In genomic region chr4:156437666-156438065, GRCh38 we compare ENCODE assay signal across 22 cellular contexts.
DNase-seq lines count a peak whose midpoint lies in the region; ATAC-seq, FAIRE-seq and TF ChIP-seq lines count a peak whose summit lies in the region.
"Had no signal": no experiment of that assay in that cellular context is flagged by ENCODE, and none has a peak within 500 bp of the region (broad histone marks: within the 10 kb centered on the region; RNA-seq: fewer than 3 reads in every experiment).

No MANE protein-coding gene starts in this region.

- no peak overlapping the region for H3K9ac ChIP-seq in H1 (replicated peaks in 1 of 4; ENCODE audit: extremely low read depth in 1 of 4, low read depth in 3 of 4, low read length in 3 of 4)
- H3K9ac ChIP-seq in neural cell (ENCODE audit: low read length), result no peak overlapping the region
- H3K9ac ChIP-seq: GM23248 had no signal

- H3K27ac Mint-ChIP-seq in CD14-positive monocyte, result peak overlapping the region in 1 of 7 donors; percentile 12
- no peak overlapping the region for H3K27ac Mint-ChIP-seq in activated CD4-positive, alpha-beta T cell treated with anti-CD3 and anti-CD28 coated beads for 36 hours
- H3K27ac Mint-ChIP-seq: CD4-positive, alpha-beta T cell; HFFc6 had no signal

- peaks cover 0 to 2% (median 1%) of the 10 kb centered on the region in 3 donors for H3K27me3 Mint-ChIP-seq in CD14-positive monocyte (ENCODE audit: low read depth in 3 of 3)
- no peaks in the 10 kb centered on the region for H3K27me3 Mint-ChIP-seq in activated CD4-positive, alpha-beta T cell treated with anti-CD3 and anti-CD28 coated beads for 36 hours
- H3K27me3 Mint-ChIP-seq: CD4-positive, alpha-beta T cell had no signal

- DNase-seq in NCI-H748 (lab: John Stamatoyannopoulos, UW; ENCODE audit: unreplicated experiment) (peak; percentile 3), NCI-H748 treated with DMSO at 0.1 percent for 48 hours (lab: John Stamatoyannopoulos, UW) (no peak), H1 (ENCODE audit: low read depth in 1 of 2, low spot score in 2 of 2) (no peak), NCI-H1436 (lab: John Stamatoyannopoulos, UW) (no peak), CD14-positive monocyte (ENCODE audit: low spot score) (no peak)
- DNase-seq in activated CD4-positive, alpha-beta T cell treated with anti-CD3 and anti-CD28 coated beads for 36 hours, result no peak
- DNase-seq: ACHN; BE2C; C1 segment of cervical spinal cord; Caco-2; CD4-positive, alpha-beta T cell; DMS79; GDM1; GM23248; H7; HFFc6 had no signal

- TF ChIP-seq EP300 in H1 (IDR thresholded peaks at IDR 0.05; ENCODE audit: borderline replicate concordance in 1 of 2, low read depth in 2 of 2, low read length in 2 of 2) (no peak), neural cell (conservative IDR thresholded peaks at IDR 0.05; ENCODE audit: poor library complexity, severe bottlenecking) (peak; percentile 93)

- H3K18ac ChIP-seq in H1 (ENCODE audit: extremely low read depth, low read length), result no peak overlapping the region

- no peak overlapping the region for H2BK5ac ChIP-seq in H1 (ENCODE audit: low read depth, low read length)

- intact Hi-C loops in CD14-positive monocyte (cut with micrococcal nuclease), result no loop called here
- intact Hi-C loops in activated CD4-positive, alpha-beta T cell treated with anti-CD3 and anti-CD28 coated beads for 36 hours (cut with DNase I, micrococcal nuclease), result no loop called here

- H3K9me3 ChIP-seq in H1 (ENCODE audit: insufficient read depth in 2 of 2, low read depth in 1 of 2, low read length in 1 of 2) (no peaks in the 10 kb centered on the region), neural cell (ENCODE audit: low read length) (no peaks in the 10 kb centered on the region)
- H3K9me3 ChIP-seq: BE2C, Caco-2 had no signal

- H3K79me2 ChIP-seq in H1 (ENCODE audit: control insufficient read depth in 1 of 2, insufficient read depth in 2 of 2, low read length in 2 of 2), result no peaks in the 10 kb centered on the region
- no peaks in the 10 kb centered on the region for H3K79me2 ChIP-seq in neural cell (replicated peaks; ENCODE audit: insufficient read depth, low read length)

- no peaks in the 10 kb centered on the region for H3K27me3 ChIP-seq in H1 (replicated peaks in 1 of 4; ENCODE audit: control insufficient read depth in 3 of 4, extremely low read depth in 1 of 4, insufficient read depth in 3 of 4, low read length in 3 of 4)
- no peaks in the 10 kb centered on the region for H3K27me3 ChIP-seq in neural cell (ENCODE audit: insufficient read depth, low read depth, low read length)
- H3K27me3 ChIP-seq: BE2C had no signal

- H4K5ac ChIP-seq in H1 (ENCODE audit: insufficient read length, low read depth, low read length), result no peak overlapping the region

- no peak overlapping the region for H3K4me3 Mint-ChIP-seq in CD14-positive monocyte
- H3K4me3 Mint-ChIP-seq in activated CD4-positive, alpha-beta T cell treated with anti-CD3 and anti-CD28 coated beads for 36 hours, result no peak overlapping the region
- H3K4me3 Mint-ChIP-seq: CD4-positive, alpha-beta T cell; HFFc6 had no signal

- no peaks in the 10 kb centered on the region for H3F3A ChIP-seq in neural cell (ENCODE audit: insufficient read depth, low read length, poor library complexity, severe bottlenecking)

- H2AK5ac ChIP-seq in H1 (ENCODE audit: low read depth, low read length), result no peak overlapping the region

- POLR2A ChIA-PET in H1 (lab: Charles Lee; ENCODE audit: partially characterized antibody), result no interaction called here
- POLR2A ChIA-PET in activated CD4-positive, alpha-beta T cell treated with anti-CD3 and anti-CD28 coated beads for 36 hours (lab: Charles Lee), result no interaction called here

- H3K23me2 ChIP-seq in H1 (ENCODE audit: low read depth, low read length), result peaks cover 1% of the 10 kb centered on the region; the same call in 1 of the 2 replicates

- no peaks in the 10 kb centered on the region for H3K9me3 Mint-ChIP-seq in CD14-positive monocyte
- no peaks in the 10 kb centered on the region for H3K9me3 Mint-ChIP-seq in activated CD4-positive, alpha-beta T cell treated with anti-CD3 and anti-CD28 coated beads for 36 hours (ENCODE audit: low read depth)
- H3K9me3 Mint-ChIP-seq: HFFc6 had no signal

- TF ChIP-seq CTCF in H1 (IDR thresholded peaks at IDR 0.05; ENCODE audit: control extremely low read depth in 1 of 3, insufficient read depth in 1 of 3, low read depth in 1 of 3, low read length in 3 of 3), result no peak
- TF ChIP-seq CTCF in neural cell (IDR thresholded peaks at IDR 0.05; ENCODE audit: poor library complexity, severe bottlenecking), result no peak
- TF ChIP-seq CTCF in CD14-positive monocyte (IDR thresholded peaks at IDR 0.05), result no peak

- no peaks in the 10 kb centered on the region for H3K36me3 Mint-ChIP-seq in CD14-positive monocyte
- no peaks in the 10 kb centered on the region for H3K36me3 Mint-ChIP-seq in activated CD4-positive, alpha-beta T cell treated with anti-CD3 and anti-CD28 coated beads for 36 hours (ENCODE audit: low read depth)

- H3K23ac ChIP-seq in H1 (ENCODE audit: insufficient read length), result no peak overlapping the region

- H2AFZ ChIP-seq in H1 (ENCODE audit: low read length), result 0 out of 2 replicates have a peak overlapping the region, but pooled peaks have one; percentile 50
- H2AFZ ChIP-seq in neural cell (ENCODE audit: low read depth, low read length), result no peak overlapping the region
- H2AFZ ChIP-seq: GM23248 had no signal

- H4K91ac ChIP-seq in H1 (replicated peaks; ENCODE audit: insufficient read length, low read length), result no peak overlapping the region

- TF ChIP-seq POLR2A in H1 (IDR thresholded peaks at IDR 0.05; ENCODE audit: control extremely low read depth in 1 of 2, low read depth in 2 of 2, low read length in 2 of 2), result no peak

- H3K4me1 Mint-ChIP-seq in CD14-positive monocyte, result no peaks in the 10 kb centered on the region
- no peaks in the 10 kb centered on the region for H3K4me1 Mint-ChIP-seq in activated CD4-positive, alpha-beta T cell treated with anti-CD3 and anti-CD28 coated beads for 36 hours

- no peaks in the 10 kb centered on the region for H3K79me1 ChIP-seq in H1 (ENCODE audit: low read depth, low read length)

- H4K20me1 ChIP-seq in H1 (replicated peaks in 1 of 2; ENCODE audit: control insufficient read depth in 1 of 2, insufficient read depth in 2 of 2, low read length in 2 of 2) (no peaks in the 10 kb centered on the region), neural cell (ENCODE audit: insufficient read depth) (no peaks in the 10 kb centered on the region)

- TF ChIP-seq RAD21 in H1 (IDR thresholded peaks at IDR 0.05 in 1 of 2, conservative IDR thresholded peaks at IDR 0.05 in 1 of 2; ENCODE audit: low read depth in 2 of 2, low read length in 2 of 2) (no peak), neural cell (conservative IDR thresholded peaks at IDR 0.05) (peak; percentile 25)

- no peaks in the 10 kb centered on the region for H3K36me3 ChIP-seq in H1 (ENCODE audit: control insufficient read depth in 2 of 4, insufficient read depth in 4 of 4, low read length in 3 of 4)
- H3K36me3 ChIP-seq in neural cell (ENCODE audit: insufficient read depth, low read length), result no peaks in the 10 kb centered on the region
- H3K36me3 ChIP-seq: BE2C had no signal

- H3K4ac ChIP-seq in H1 (replicated peaks; ENCODE audit: insufficient read length, low read depth, low read length), result no peak overlapping the region

- no peak overlapping the region for H2BK120ac ChIP-seq in H1 (replicated peaks; ENCODE audit: low read depth, low read length)

- FAIRE-seq in H1 (lab: Jason Lieb, UNC), result no peak
- FAIRE-seq: D721Med, GM12892, GM18507 had no signal

- H3K14ac ChIP-seq in H1 (ENCODE audit: insufficient read length), result no peak overlapping the region

- H3K4me3 ChIP-seq in H1 (ENCODE audit: extremely low read depth in 1 of 4, insufficient read depth in 2 of 4, low read depth in 3 of 4, low read length in 4 of 4) (no peak overlapping the region), neural cell (ENCODE audit: low read length) (peak overlapping the region; percentile 17)
- H3K4me3 ChIP-seq: GM23248 had no signal

- no peak overlapping the region for H3K4me2 ChIP-seq in H1 (ENCODE audit: insufficient read depth in 1 of 2, low read depth in 2 of 2, low read length in 2 of 2)
- peak overlapping the region; percentile 40 for H3K4me2 ChIP-seq in neural cell (ENCODE audit: low read length)

- 34% methylated on average over 2 of the region's 2 CpGs; no CpG with 5 or more reads in 1 of the 2 experiments for WGBS in H1 (ENCODE audit: extremely low coverage in 1 of 2, insufficient coverage in 1 of 2, insufficient read length in 1 of 2, insufficient replicate concordance in 2 of 2, low coverage in 1 of 2, low lambda C conversion rate in 2 of 2, missing lambda C conversion rate in 1 of 2), 2 experiments

- H4K8ac ChIP-seq in H1 (ENCODE audit: extremely low read depth, insufficient read depth, low read length), result no peak overlapping the region

- H3K9me2 ChIP-seq in neural cell (ENCODE audit: insufficient read depth, low read length), result no peaks in the 10 kb centered on the region

- H2BK20ac ChIP-seq in H1 (ENCODE audit: low read length), result no peak overlapping the region

- no peak overlapping the region for H2BK15ac ChIP-seq in H1 (ENCODE audit: low read length)

- no peaks in the 10 kb centered on the region; a peak in 1 of 7 replicates for H3K4me1 ChIP-seq in H1 (replicated peaks in 1 of 4; ENCODE audit: control insufficient read depth in 3 of 4, insufficient read depth in 4 of 4, low read length in 3 of 4)
- H3K4me1 ChIP-seq: BE2C, Caco-2 had no signal

- ATAC-seq in activated CD4-positive, alpha-beta T cell treated with anti-CD3 and anti-CD28 coated beads for 36 hours, result no peak
- ATAC-seq: HCT116 had no signal

- H2BK12ac ChIP-seq in H1 (ENCODE audit: low read depth, low read length), result no peak overlapping the region

- CTCF ChIA-PET in H1 (lab: Charles Lee; ENCODE audit: partially characterized antibody), result no interaction called here
- CTCF ChIA-PET in activated CD4-positive, alpha-beta T cell treated with anti-CD3 and anti-CD28 coated beads for 36 hours (lab: Charles Lee), result no interaction called here

- no peak overlapping the region for H3K56ac ChIP-seq in H1 (replicated peaks; ENCODE audit: insufficient read length, low read depth, low read length)

- H3K27ac ChIP-seq in H1 (ENCODE audit: low read depth, low read length) (no peak overlapping the region), neural cell (ENCODE audit: low read length) (peak overlapping the region; percentile 57)
- H3K27ac ChIP-seq: GM23248, HL-60 had no signal

TF ChIP-seq in H1, 55 proteins besides CTCF, POLR2A, EP300 and RAD21:
- TF ChIP-seq FOSL1 (IDR thresholded peaks at IDR 0.05; ENCODE audit: insufficient read depth, low read depth, low read length) (no peak), CBX5 (IDR thresholded peaks at IDR 0.05; ENCODE audit: low read depth, low read length) (no peak), KDM4A (IDR thresholded peaks at IDR 0.05; ENCODE audit: low read depth, low read length, severe bottlenecking) (no peak), TAF1 (IDR thresholded peaks at IDR 0.05; ENCODE audit: low read depth, low read length) (no peak)
TF ChIP-seq in H1: peak in this region for 0.

TF ChIP-seq in neural cell, 6 proteins besides CTCF, POLR2A, EP300 and RAD21 (continues in another document):
- peak; percentile 64 for TF ChIP-seq POLR2AphosphoS5 (IDR thresholded peaks at IDR 0.05)
